In genomic region chr22:36480941-36481392, GRCh38 we compare ENCODE assay signal across 8 cellular contexts. TPM values are rescaled to one million over a fixed set of nuclear protein-coding genes. Genes with fewer than 3 reads are reported as not detected.
DNase-seq lines count a peak whose midpoint lies in the region; TF ChIP-seq lines count a peak whose summit lies in the region.

No MANE protein-coding gene starts in this region.

- 7 to 11% methylated on average over 9 of the region's 9 CpGs for WGBS in testis, 2 donors

- H3K9me3 ChIP-seq in iPS-20b (ENCODE audit: insufficient read depth, low read depth, low read length) (no peaks in the 10 kb centered on the region), testis (no peaks in the 10 kb centered on the region)

- H3K9ac ChIP-seq in iPS-20b (ENCODE audit: low read depth, low read length) = peak overlapping the region; percentile 74; the same call in 1 of the 2 replicates

- peak overlapping the region; percentile 90 for H3K4me3 Mint-ChIP-seq in activated CD4-positive, alpha-beta T cell treated with anti-CD3 and anti-CD28 coated beads, Interleukin-2, amount 10 ng/mL, durations not matched to agents 24 days and 14 days
- H3K4me3 Mint-ChIP-seq in activated CD4-positive, alpha-beta memory T cell treated with anti-CD3 and anti-CD28 coated beads, Interleukin-2, amount 10 ng/mL, durations not matched to agents 7 days and 5 days = peak overlapping the region; percentile 100

- H3K4me1 ChIP-seq in iPS-20b (ENCODE audit: insufficient read depth, low read length) (no peaks in the 10 kb centered on the region), testis (peaks cover 10% of the 10 kb centered on the region)

- TF ChIP-seq CTCF in testis (IDR thresholded peaks at IDR 0.05) = no peak

- peaks cover 27% of the 10 kb centered on the region for H3K36me3 Mint-ChIP-seq in activated CD4-positive, alpha-beta T cell treated with anti-CD3 and anti-CD28 coated beads, Interleukin-2, amount 10 ng/mL, durations not matched to agents 24 days and 14 days (ENCODE audit: low read depth)
- peaks cover 31% of the 10 kb centered on the region for H3K36me3 Mint-ChIP-seq in activated CD4-positive, alpha-beta memory T cell treated with anti-CD3 and anti-CD28 coated beads, Interleukin-2, amount 10 ng/mL, durations not matched to agents 7 days and 5 days (ENCODE audit: low read depth)

- intact Hi-C loops in activated CD4-positive, alpha-beta T cell treated with anti-CD3 and anti-CD28 coated beads, Interleukin-2, amount 10 ng/mL, durations not matched to agents 24 days and 14 days (cut with micrococcal nuclease) = loop anchor here (2.0 to 10.0 kb wide), 3 partner anchors 26 to 316 kb away; partner anchors contain the start of genes APOL2 and APOL3
- intact Hi-C loops in testis (cut with DNase I; ENCODE audit: low total_unique reads) = no loop called here

- H3K27ac ChIP-seq in iPS-20b (ENCODE audit: low read length) = no peak overlapping the region
- H3K27ac ChIP-seq in testis = peak overlapping the region; percentile 97 to 100

- H3K27me3 Mint-ChIP-seq in activated CD4-positive, alpha-beta T cell treated with anti-CD3 and anti-CD28 coated beads, Interleukin-2, amount 10 ng/mL, durations not matched to agents 24 days and 14 days = no peaks in the 10 kb centered on the region
- no peaks in the 10 kb centered on the region for H3K27me3 Mint-ChIP-seq in activated CD4-positive, alpha-beta memory T cell treated with anti-CD3 and anti-CD28 coated beads, Interleukin-2, amount 10 ng/mL, durations not matched to agents 7 days and 5 days

- H3K4me1 Mint-ChIP-seq in activated CD4-positive, alpha-beta T cell treated with anti-CD3 and anti-CD28 coated beads, Interleukin-2, amount 10 ng/mL, durations not matched to agents 24 days and 14 days = peaks cover 16% of the 10 kb centered on the region
- peaks cover 20% of the 10 kb centered on the region for H3K4me1 Mint-ChIP-seq in activated CD4-positive, alpha-beta memory T cell treated with anti-CD3 and anti-CD28 coated beads, Interleukin-2, amount 10 ng/mL, durations not matched to agents 7 days and 5 days

- H3K36me3 ChIP-seq in iPS-20b (ENCODE audit: insufficient read depth, low read depth, low read length) (peaks cover 16% of the 10 kb centered on the region), testis (ENCODE audit: low read depth, missing control alignments) (no peaks in the 10 kb centered on the region)

- DNase-seq in activated CD4-positive, alpha-beta T cell treated with anti-CD3 and anti-CD28 coated beads, Interleukin-2, amount 10 ng/mL, durations not matched to agents 24 days and 14 days = no peak
- no peak for DNase-seq in activated CD4-positive, alpha-beta T cell treated with anti-CD3 and anti-CD28 coated beads for 48 hours
- no peak for DNase-seq in activated CD4-positive, alpha-beta memory T cell treated with anti-CD3 and anti-CD28 coated beads, Interleukin-2, amount 10 ng/mL, durations not matched to agents 7 days and 5 days
- DNase-seq in testis = no peak
- DNase-seq in NCI-H2029 treated with DMSO at 0.1 percent for 48 hours (lab: John Stamatoyannopoulos, UW) = no peak
- no peak for DNase-seq in NCI-H2227 (lab: John Stamatoyannopoulos, UW; ENCODE audit: unreplicated experiment)
- DNase-seq in HK-2 (ENCODE audit: unreplicated experiment) = no peak

- H3K4me3 ChIP-seq in iPS-20b (ENCODE audit: low read length) (peak overlapping the region; percentile 79), testis (peak overlapping the region; percentile 56 to 72)

- peaks cover 19% of the 10 kb centered on the region for H3K27me3 ChIP-seq in iPS-20b (ENCODE audit: insufficient read depth, low read length)
- H3K27me3 ChIP-seq in testis = no peaks in the 10 kb centered on the region

- CTCF ChIA-PET in activated CD4-positive, alpha-beta memory T cell treated with anti-CD3 and anti-CD28 coated beads, Interleukin-2, amount 10 ng/mL, durations not matched to agents 7 days and 5 days (lab: Charles Lee) = interaction anchor here (1.1 to 1.6 kb wide), 2 partner anchors 11 to 96 kb away, joined by 4 to 6 read pairs; no protein-coding TSS in a partner anchor

- POLR2A ChIA-PET in activated CD4-positive, alpha-beta memory T cell treated with anti-CD3 and anti-CD28 coated beads, Interleukin-2, amount 10 ng/mL, durations not matched to agents 7 days and 5 days (lab: Charles Lee) = interaction anchor here (0.8 to 2.7 kb wide), 19 partner anchors 12 to 277 kb away, joined by 3 to 10 read pairs (median 4); partner anchors contain the start of genes APOL1, APOL2, EIF3D and FOXRED2

- no peak for TF ChIP-seq POLR2A in testis (IDR thresholded peaks at IDR 0.05)

- H3K27ac Mint-ChIP-seq in activated CD4-positive, alpha-beta T cell treated with anti-CD3 and anti-CD28 coated beads, Interleukin-2, amount 10 ng/mL, durations not matched to agents 24 days and 14 days = peak overlapping the region; percentile 87
- H3K27ac Mint-ChIP-seq in activated CD4-positive, alpha-beta memory T cell treated with anti-CD3 and anti-CD28 coated beads, Interleukin-2, amount 10 ng/mL, durations not matched to agents 7 days and 5 days = peak overlapping the region; percentile 96

- H3K9me3 Mint-ChIP-seq in activated CD4-positive, alpha-beta T cell treated with anti-CD3 and anti-CD28 coated beads, Interleukin-2, amount 10 ng/mL, durations not matched to agents 24 days and 14 days = no peaks in the 10 kb centered on the region
- no peaks in the 10 kb centered on the region for H3K9me3 Mint-ChIP-seq in activated CD4-positive, alpha-beta memory T cell treated with anti-CD3 and anti-CD28 coated beads, Interleukin-2, amount 10 ng/mL, durations not matched to agents 7 days and 5 days

RNA-seq across cellular contexts. Expression of gene TXN2, which starts 0.5 kb away (rescaled TPM):
- 96.5 and 98.7 TPM in 2 replicates for total RNA-seq in activated CD4-positive, alpha-beta T cell treated with anti-CD3 and anti-CD28 coated beads, Interleukin-2, amount 10 ng/mL, durations not matched to agents 24 days and 14 days
- 10 to 100 TPM; 72.3 to 73.2 TPM for total RNA-seq in activated CD4-positive, alpha-beta memory T cell treated with anti-CD3 and anti-CD28 coated beads, Interleukin-2, amount 10 ng/mL, durations not matched to agents 7 days and 5 days
- total RNA-seq in testis = 100 to 1,000 TPM in 1 of 2 donors, 10 to 100 TPM in 1; 92.4 to 141 TPM
- 95.6 TPM for polyA plus RNA-seq in testis (ENCODE audit: insufficient read depth, low read depth, low replicate concordance)

RNA-seq across cellular contexts. Expression of gene FOXRED2, which starts 25.9 kb away (rescaled TPM):
- 25.4 and 26.3 TPM in 2 replicates for total RNA-seq in activated CD4-positive, alpha-beta T cell treated with anti-CD3 and anti-CD28 coated beads, Interleukin-2, amount 10 ng/mL, durations not matched to agents 24 days and 14 days
- 10 to 100 TPM; 10.1 to 12.9 TPM for total RNA-seq in activated CD4-positive, alpha-beta memory T cell treated with anti-CD3 and anti-CD28 coated beads, Interleukin-2, amount 10 ng/mL, durations not matched to agents 7 days and 5 days
- 10 to 100 TPM; 23.8 to 34.6 TPM for total RNA-seq in testis
- 17.7 TPM for polyA plus RNA-seq in testis (ENCODE audit: insufficient read depth, low read depth, low replicate concordance)

RNA-seq across cellular contexts. Expression of gene EIF3D, which starts 48.0 kb away (rescaled TPM):
- total RNA-seq in activated CD4-positive, alpha-beta T cell treated with anti-CD3 and anti-CD28 coated beads, Interleukin-2, amount 10 ng/mL, durations not matched to agents 24 days and 14 days = 353 and 367 TPM in 2 replicates
- 100 to 1,000 TPM; 189 to 196 TPM for total RNA-seq in activated CD4-positive, alpha-beta memory T cell treated with anti-CD3 and anti-CD28 coated beads, Interleukin-2, amount 10 ng/mL, durations not matched to agents 7 days and 5 days
- total RNA-seq in testis = 100 to 1,000 TPM; 150 to 163 TPM
- polyA plus RNA-seq in testis (ENCODE audit: insufficient read depth, low read depth, low replicate concordance) = 176 TPM
